In genomic region chr5:149271717-149272558, GRCh38 we compare ENCODE assay signal across 8 cellular contexts. TPM values are rescaled to one million over a fixed set of nuclear protein-coding genes. Genes with fewer than 3 reads are reported as not detected.
DNase-seq lines count a peak whose midpoint lies in the region; ATAC-seq and TF ChIP-seq lines count a peak whose summit lies in the region.

Gene AFAP1L1, plus strand, starts transcription at chr5:149271859. Its CDS starts 110 bp downstream, at chr5:149271969.

- peak within 1 kb of the TSS; percentile 80 for H3K4me3 Mint-ChIP-seq in activated naive CD4-positive, alpha-beta T cell treated with anti-CD3 and anti-CD28 coated beads, Interleukin-2, amount 10 ng/mL, durations not matched to agents 7 days and 5 days
- peak within 1 kb of the TSS; percentile 85 to 94 (median 90) for H3K4me3 Mint-ChIP-seq in naive thymus-derived CD4-positive, alpha-beta T cell

- ATAC-seq in naive thymus-derived CD4-positive, alpha-beta T cell, result peak; percentile 51
- ATAC-seq in HG03159 (IDR thresholded peaks at IDR 0.05; ENCODE audit: unreplicated experiment), result no peak

- no peaks in the 10 kb centered on the region for H3K36me3 ChIP-seq in MM.1S (replicated peaks; ENCODE audit: insufficient read depth, low read length)
- no peaks in the 10 kb centered on the region for H3K36me3 ChIP-seq in naive thymus-derived CD4-positive, alpha-beta T cell (ENCODE audit: control insufficient read depth in 2 of 3, insufficient read depth in 3 of 3, low read length in 3 of 3)

- no peaks in the 10 kb centered on the region for H3K79me2 ChIP-seq in MM.1S (ENCODE audit: low read length)

- no peak within 1 kb of the TSS for H3K9ac ChIP-seq in MM.1S (ENCODE audit: low read length)

- H3K4me1 Mint-ChIP-seq in activated naive CD4-positive, alpha-beta T cell treated with anti-CD3 and anti-CD28 coated beads, Interleukin-2, amount 10 ng/mL, durations not matched to agents 7 days and 5 days, result peaks cover 12% of the 10 kb centered on the region
- H3K4me1 Mint-ChIP-seq in naive thymus-derived CD4-positive, alpha-beta T cell, result peaks cover 7 to 13% (median 9%) of the 10 kb centered on the region in 7 donors

- intact Hi-C loops in naive thymus-derived CD4-positive, alpha-beta T cell (cut with micrococcal nuclease), result loop anchor here in 1 of 2 donors (1.0 kb wide), 1 partner anchor 26 kb away; no protein-coding TSS in a partner anchor

- H3K4me2 ChIP-seq in MM.1S (ENCODE audit: low read depth, low read length), result peak within 1 kb of the TSS; percentile 57

- POLR2A ChIA-PET in naive thymus-derived CD4-positive, alpha-beta T cell (lab: Charles Lee), result interaction anchor here (0.9 kb wide), 1 partner anchor 9 kb away, joined by 3 read pairs; no protein-coding TSS in a partner anchor

- no peak within 1 kb of the TSS for H3K27ac ChIP-seq in MM.1S (ENCODE audit: low read length)
- H3K27ac ChIP-seq in naive thymus-derived CD4-positive, alpha-beta T cell (ENCODE audit: low read depth, low read length), result no peak within 1 kb of the TSS

- CTCF ChIA-PET in activated naive CD4-positive, alpha-beta T cell treated with anti-CD3 and anti-CD28 coated beads, Interleukin-2, amount 10 ng/mL, durations not matched to agents 7 days and 5 days (lab: Charles Lee), result interaction anchor here (0.8 kb wide), 1 partner anchor 157 kb away, joined by 3 read pairs; no protein-coding TSS in a partner anchor
- CTCF ChIA-PET in naive thymus-derived CD4-positive, alpha-beta T cell (lab: Charles Lee), result interaction anchor here (0.6 to 1.1 kb wide), 7 partner anchors 32 to 537 kb away, joined by 3 to 5 read pairs (median 3); partner anchors contain the start of gene ABLIM3

- H3K4me1 ChIP-seq in MM.1S (ENCODE audit: low read length), result no peaks in the 10 kb centered on the region
- no peaks in the 10 kb centered on the region for H3K4me1 ChIP-seq in naive thymus-derived CD4-positive, alpha-beta T cell (ENCODE audit: control insufficient read depth in 2 of 2, insufficient read depth in 2 of 2, low read length in 2 of 2)

- no peak for TF ChIP-seq CTCF in MM.1S (IDR thresholded peaks at IDR 0.05; ENCODE audit: low read length)

- peak within 1 kb of the TSS; percentile 74 for H3K27ac Mint-ChIP-seq in activated naive CD4-positive, alpha-beta T cell treated with anti-CD3 and anti-CD28 coated beads, Interleukin-2, amount 10 ng/mL, durations not matched to agents 7 days and 5 days
- H3K27ac Mint-ChIP-seq in naive thymus-derived CD4-positive, alpha-beta T cell, result peak within 1 kb of the TSS in 4 of 9 donors; percentile 59 to 90 (median 68)

- H3K27me3 Mint-ChIP-seq in activated naive CD4-positive, alpha-beta T cell treated with anti-CD3 and anti-CD28 coated beads, Interleukin-2, amount 10 ng/mL, durations not matched to agents 7 days and 5 days, result peaks cover 77% of the 10 kb centered on the region
- H3K27me3 Mint-ChIP-seq in naive thymus-derived CD4-positive, alpha-beta T cell, result peaks cover 17 to 78% (median 36%) of the 10 kb centered on the region in 5 donors

- peak within 1 kb of the TSS; percentile 40; the same call in 1 of the 2 replicates for H3K4me3 ChIP-seq in MM.1S (ENCODE audit: low read length)
- peak within 1 kb of the TSS; percentile 55 for H3K4me3 ChIP-seq in naive thymus-derived CD4-positive, alpha-beta T cell (ENCODE audit: low read length)

- no peaks in the 10 kb centered on the region for H3K9me3 Mint-ChIP-seq in activated naive CD4-positive, alpha-beta T cell treated with anti-CD3 and anti-CD28 coated beads, Interleukin-2, amount 10 ng/mL, durations not matched to agents 7 days and 5 days
- peaks cover 0 to 22% (median 3%) of the 10 kb centered on the region in 11 donors for H3K9me3 Mint-ChIP-seq in naive thymus-derived CD4-positive, alpha-beta T cell

- no peaks in the 10 kb centered on the region for H3K9me3 ChIP-seq in MM.1S (replicated peaks; ENCODE audit: insufficient read depth, low read length)
- peaks cover 0 to 5% (median 0%) of the 10 kb centered on the region in 3 experiments for H3K9me3 ChIP-seq in naive thymus-derived CD4-positive, alpha-beta T cell (ENCODE audit: control insufficient read depth in 2 of 3, low read length in 3 of 3)

- H4K20me1 ChIP-seq in MM.1S (ENCODE audit: insufficient read depth, low read length), result no peaks in the 10 kb centered on the region

- H3K9me2 ChIP-seq in MM.1S (replicated peaks; ENCODE audit: insufficient read depth, low read length), result no peaks in the 10 kb centered on the region

- peak; percentile 1 for DNase-seq in DMS79 (lab: John Stamatoyannopoulos, UW)
- DNase-seq in DMS79 treated with DMSO at 0.1 percent for 48 hours (lab: John Stamatoyannopoulos, UW), result no peak
- DNase-seq in MM.1S, result no peak
- peak; percentile 44 for DNase-seq in activated naive CD4-positive, alpha-beta T cell treated with anti-CD3 and anti-CD28 coated beads, Interleukin-2, amount 10 ng/mL, durations not matched to agents 7 days and 5 days
- DNase-seq in foreskin melanocyte, result peak; percentile 43
- DNase-seq in naive thymus-derived CD4-positive, alpha-beta T cell, result peak in 6 of 9 donors; percentile 8 to 31 (median 25)
- peak; percentile 68 for DNase-seq in ureter (ENCODE audit: low spot score)

- H2AFZ ChIP-seq in MM.1S (ENCODE audit: low read length), result peak within 1 kb of the TSS; percentile 52; the same call in 1 of the 2 replicates

- no peaks in the 10 kb centered on the region for H3F3A ChIP-seq in MM.1S (ENCODE audit: insufficient read depth, low read length)

- H3K36me3 Mint-ChIP-seq in activated naive CD4-positive, alpha-beta T cell treated with anti-CD3 and anti-CD28 coated beads, Interleukin-2, amount 10 ng/mL, durations not matched to agents 7 days and 5 days, result peaks cover 2% of the 10 kb centered on the region
- peaks cover 0 to 5% (median 3%) of the 10 kb centered on the region in 5 donors for H3K36me3 Mint-ChIP-seq in naive thymus-derived CD4-positive, alpha-beta T cell

- no peaks in the 10 kb centered on the region for H3K27me3 ChIP-seq in MM.1S (replicated peaks; ENCODE audit: insufficient read depth, low read length)
- peaks cover 0 to 3% of the 10 kb centered on the region in 2 donors for H3K27me3 ChIP-seq in naive thymus-derived CD4-positive, alpha-beta T cell (ENCODE audit: control insufficient read depth in 2 of 2, insufficient read depth in 2 of 2, low read length in 2 of 2)

RNA-seq across cellular contexts. Expression of gene AFAP1L1, which starts in this region (rescaled TPM):
- total RNA-seq in naive thymus-derived CD4-positive, alpha-beta T cell, result under 1 TPM in 3 of 5 experiments, not detected in 2; 0.08 to 0.76 (median 0.49) TPM
- 1 to 10 TPM in 1 of 2 donors, under 1 TPM in 1; 0.18 to 1.1 TPM for polyA plus RNA-seq in naive thymus-derived CD4-positive, alpha-beta T cell
- total RNA-seq in ureter, result 8.4 TPM

Comparison
In these comparisons a context has a peak if more than half of its experiments do, and no peak if none do; other contexts are left out.
1. DNase-seq: peak in DMS79 (single experiment), activated naive CD4-positive, alpha-beta T cell treated with anti-CD3 and anti-CD28 coated beads, Interleukin-2, amount 10 ng/mL, durations not matched to agents 7 days and 5 days (single experiment), foreskin melanocyte (single experiment), naive thymus-derived CD4-positive, alpha-beta T cell (6 of 9) and ureter (single experiment); none in DMS79 treated with DMSO at 0.1 percent for 48 hours (single experiment) and MM.1S (single experiment).